Comparison of ENCODE assay signal across 8 cellular contexts in genomic region chr2:205139822-205140612, GRCh38.
DNase-seq lines count a peak whose midpoint lies in the region; ATAC-seq and TF ChIP-seq lines count a peak whose summit lies in the region.
"Had no signal": no experiment of that assay in that cellular context is flagged by ENCODE, and none has a peak within 500 bp of the region (broad histone marks: within the 10 kb centered on the region; RNA-seq: fewer than 3 reads in every experiment).

No MANE protein-coding gene starts in this region.

- no peak for TF ChIP-seq POLR2A in erythroblast (IDR thresholded peaks at IDR 0.05; ENCODE audit: low read length)

- DNase-seq in erythroblast (lab: John Stamatoyannopoulos, UW) (peak; percentile 76), renal cortical epithelial cell (ENCODE audit: low read depth) (peak; percentile 26), RKO (ENCODE audit: low spot score) (no peak)
- DNase-seq in stimulated activated CD4-positive, alpha-beta T cell treated with anti-CD3 and anti-CD28 coated beads, Interleukin-4, amount 100 ng/mL, for 1 hour: no peak
- DNase-seq in stimulated activated CD8-positive, alpha-beta memory T cell treated with anti-CD3 and anti-CD28 coated beads, Interleukin-4, amount 100 ng/mL, for 48 hours: no peak

- ATAC-seq in GM21447 (IDR thresholded peaks at IDR 0.05; ENCODE audit: unreplicated experiment) (peak; percentile 78), HG03469 (IDR thresholded peaks at IDR 0.05; ENCODE audit: unreplicated experiment) (peak; percentile 60)
- ATAC-seq: Panc1 had no signal

Comparison
In these comparisons a context has a peak if more than half of its experiments do, and no peak if none do; other contexts are left out.
1. DNase-seq: peak in erythroblast (2 of 2) and renal cortical epithelial cell (single experiment); none in stimulated activated CD4-positive, alpha-beta T cell treated with anti-CD3 and anti-CD28 coated beads, Interleukin-4, amount 100 ng/mL, for 1 hour (single experiment), RKO (single experiment) and stimulated activated CD8-positive, alpha-beta memory T cell treated with anti-CD3 and anti-CD28 coated beads, Interleukin-4, amount 100 ng/mL, for 48 hours (single experiment).